ENCODE assay signal across 1 cellular context in genomic region chr15:90035095-90035834, GRCh38.
TF ChIP-seq lines count a peak whose summit lies in the region.

No MANE protein-coding gene starts in this region.

TF ChIP-seq in HepG2, 621 proteins besides CTCF, POLR2A, EP300 and RAD21 (continued from another document and continues in another):
- TF ChIP-seq MNT (IDR thresholded peaks at IDR 0.05) (no peak), KDM1A (CRISPR knock-in tag; IDR thresholded peaks at IDR 0.05) (no peak), GLI4 (CRISPR knock-in tag; IDR thresholded peaks at IDR 0.05; ENCODE audit: borderline replicate concordance) (no peak), HDAC1 (CRISPR knock-in tag; IDR thresholded peaks at IDR 0.05) (peak; percentile 46; the same call in 1 of the 2 replicates), TAF15 (IDR thresholded peaks at IDR 0.05; ENCODE audit: low read depth, low read length, poor library complexity, severe bottlenecking) (no peak), ISL2 (CRISPR knock-in tag; IDR thresholded peaks at IDR 0.05) (0 out of 2 replicates have a peak, but pooled peaks have one; percentile 41), JDP2 (CRISPR knock-in tag; IDR thresholded peaks at IDR 0.05; ENCODE audit: borderline replicate concordance) (no peak), ZNF30 (CRISPR knock-in tag; IDR thresholded peaks at IDR 0.05) (no peak), HES4 (CRISPR knock-in tag; IDR thresholded peaks at IDR 0.05; ENCODE audit: borderline replicate concordance) (no peak), SATB2 (CRISPR knock-in tag; IDR thresholded peaks at IDR 0.05) (no peak), ZNF772 (CRISPR knock-in tag; IDR thresholded peaks at IDR 0.05) (no peak), MED1 (CRISPR knock-in tag; IDR thresholded peaks at IDR 0.05) (peak; percentile 71), HNF1B (CRISPR knock-in tag; IDR thresholded peaks at IDR 0.05) (no peak), ZNF12 (CRISPR knock-in tag; IDR thresholded peaks at IDR 0.05) (no peak), NPAS2 (CRISPR knock-in tag; IDR thresholded peaks at IDR 0.05; ENCODE audit: borderline replicate concordance) (no peak), MXD4 (CRISPR knock-in tag; IDR thresholded peaks at IDR 0.05) (no peak), PHF8 (CRISPR knock-in tag; IDR thresholded peaks at IDR 0.05) (no peak), HNRNPK (IDR thresholded peaks at IDR 0.05; ENCODE audit: low read depth, low read length, poor library complexity, severe bottlenecking) (no peak), MBNL3 (CRISPR knock-in tag; conservative IDR thresholded peaks at IDR 0.05) (no peak), SRSF1 (optimal IDR thresholded peaks at IDR 0.05; ENCODE audit: low read depth, low read length) (no peak), RFXANK (CRISPR knock-in tag; IDR thresholded peaks at IDR 0.05) (no peak), SUZ12 (IDR thresholded peaks at IDR 0.05; ENCODE audit: low read depth, low read length) (no peak), SNAPC4 (CRISPR knock-in tag; IDR thresholded peaks at IDR 0.05) (no peak), HDAC6 (IDR thresholded peaks at IDR 0.05; ENCODE audit: low read depth, low read length) (no peak), ZBTB20 (CRISPR knock-in tag; IDR thresholded peaks at IDR 0.05; ENCODE audit: borderline replicate concordance, low read depth) (0 out of 2 replicates have a peak, but pooled peaks have one; percentile 30), CBFB (CRISPR knock-in tag; IDR thresholded peaks at IDR 0.05) (no peak; the same call in 1 of the 2 replicates), PAF1 (CRISPR knock-in tag; IDR thresholded peaks at IDR 0.05) (no peak), ZNF839 (CRISPR knock-in tag; IDR thresholded peaks at IDR 0.05; ENCODE audit: borderline replicate concordance) (no peak), ZBTB2 (CRISPR knock-in tag; IDR thresholded peaks at IDR 0.05; ENCODE audit: low read depth) (no peak), ZNF775 (CRISPR knock-in tag; IDR thresholded peaks at IDR 0.05; ENCODE audit: borderline replicate concordance) (no peak), ETV6 (CRISPR knock-in tag; conservative IDR thresholded peaks at IDR 0.05) (no peak), ELF3 (CRISPR knock-in tag; IDR thresholded peaks at IDR 0.05) (peak; percentile 85), ZNF672 (CRISPR knock-in tag; IDR thresholded peaks at IDR 0.05) (no peak), ZC3H4 (CRISPR knock-in tag; IDR thresholded peaks at IDR 0.05; ENCODE audit: borderline replicate concordance) (no peak), WIZ (CRISPR knock-in tag; IDR thresholded peaks at IDR 0.05) (no peak), ZNF335 (CRISPR knock-in tag; IDR thresholded peaks at IDR 0.05) (no peak), REST (IDR thresholded peaks at IDR 0.05; ENCODE audit: borderline replicate concordance in 1 of 2, low read depth in 1 of 2, low read length in 2 of 2) (no peak), SP4 (CRISPR knock-in tag; IDR thresholded peaks at IDR 0.05) (peak; percentile 32; the same call in 1 of the 2 replicates), MTA3 (CRISPR knock-in tag; IDR thresholded peaks at IDR 0.05) (no peak), SRSF9 (IDR thresholded peaks at IDR 0.05; ENCODE audit: borderline replicate concordance, insufficient read depth, low read depth, low read length, poor library complexity, severe bottlenecking) (no peak), FOXC1 (CRISPR knock-in tag; IDR thresholded peaks at IDR 0.05; ENCODE audit: borderline replicate concordance) (no peak), ZNF251 (CRISPR knock-in tag; IDR thresholded peaks at IDR 0.05) (no peak), ZSCAN22 (CRISPR knock-in tag; IDR thresholded peaks at IDR 0.05) (no peak), ZFP1 (CRISPR knock-in tag; IDR thresholded peaks at IDR 0.05) (no peak), ZNF10 (CRISPR knock-in tag; IDR thresholded peaks at IDR 0.05; ENCODE audit: borderline replicate concordance, low read depth) (no peak), ZBTB1 (CRISPR knock-in tag; IDR thresholded peaks at IDR 0.05; ENCODE audit: borderline replicate concordance) (no peak), HMGXB3 (CRISPR knock-in tag; IDR thresholded peaks at IDR 0.05; ENCODE audit: borderline replicate concordance) (no peak), ZNF205 (CRISPR knock-in tag; IDR thresholded peaks at IDR 0.05) (no peak)
